In the genomic region with DNA sequence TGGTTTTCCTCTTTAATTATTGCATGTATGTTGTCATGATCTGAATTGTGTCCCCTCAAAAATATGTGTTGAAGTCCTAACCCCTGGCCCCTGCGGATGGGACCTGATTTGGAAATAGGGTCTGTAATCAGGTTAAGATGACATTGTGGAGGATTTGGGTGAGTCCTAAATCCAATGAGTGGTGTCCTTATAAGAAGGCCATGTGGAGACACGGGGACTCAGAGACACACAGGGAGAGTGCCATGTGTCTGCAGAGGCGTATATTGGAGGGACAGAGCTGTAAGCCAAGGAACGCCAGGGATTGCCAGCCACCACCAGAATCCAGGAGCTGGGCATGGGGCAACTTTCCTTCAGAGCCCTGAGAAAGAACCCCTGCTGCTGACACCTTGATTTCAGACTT, we compare ENCODE assay signal across 26 cellular contexts.
"Had no signal": no experiment of that assay in that cellular context is flagged by ENCODE, and none has a peak within 500 bp of the region (broad histone marks: within the 10 kb centered on the region; RNA-seq: fewer than 3 reads in every experiment).

No MANE protein-coding gene starts in this region.

- H3K27me3 Mint-ChIP-seq: stimulated activated naive CD8-positive, alpha-beta T cell treated with anti-CD3 and anti-CD28 coated beads, Interleukin-15, Interleukin-2, amounts not matched to agents 100 ng/mL and 50 ng/mL, for 24 hours had no signal

- ATAC-seq: left colon; left lung; lower lobe of right lung; naive thymus-derived CD8-positive, alpha-beta T cell; sciatic nerve; stimulated activated effector memory CD8-positive, alpha-beta T cell treated with anti-CD3 and anti-CD28 coated beads, Interleukin-12 subunit alpha, Interleukin-12 subunit beta, amount 100 ng/mL, for 72 hours; upper lobe of right lung had no signal

- H3K9me3 Mint-ChIP-seq: immature natural killer cell; naive thymus-derived CD8-positive, alpha-beta T cell; neural progenitor cell; stimulated activated naive CD8-positive, alpha-beta T cell treated with anti-CD3 and anti-CD28 coated beads, Interleukin-15, Interleukin-2, amounts not matched to agents 100 ng/mL and 50 ng/mL, for 24 hours had no signal

- H3K4me1 Mint-ChIP-seq: immature natural killer cell; stimulated activated effector memory CD8-positive, alpha-beta T cell treated with anti-CD3 and anti-CD28 coated beads, Interleukin-12 subunit alpha, Interleukin-12 subunit beta, amount 100 ng/mL, for 72 hours had no signal

- H3K9me3 ChIP-seq: left lung, lower lobe of right lung, ovary, right atrium auricular region, spleen, suprapubic skin, thoracic aorta, tibial artery, upper lobe of right lung had no signal

- H3K27ac Mint-ChIP-seq: immature natural killer cell; neural progenitor cell; progenitor cell of endocrine pancreas; stimulated activated effector memory CD8-positive, alpha-beta T cell treated with anti-CD3 and anti-CD28 coated beads, Interleukin-12 subunit alpha, Interleukin-12 subunit beta, amount 100 ng/mL, for 72 hours; stimulated activated naive CD8-positive, alpha-beta T cell treated with anti-CD3 and anti-CD28 coated beads, Interleukin-15, Interleukin-2, amounts not matched to agents 100 ng/mL and 50 ng/mL, for 24 hours had no signal

- DNase-seq: hippocampal formation; immature natural killer cell; kidney; left colon; left lung; lower lobe of right lung; mammary epithelial cell; mesenchymal stem cell; naive thymus-derived CD8-positive, alpha-beta T cell; ovary; small intestine; spleen; stimulated activated CD4-positive, alpha-beta T cell treated with anti-CD3 and anti-CD28 coated beads, Interleukin-4, amount 100 ng/mL, for 24 hours; stimulated activated naive CD4-positive, alpha-beta T cell; tibial artery; trophoblast cell; upper lobe of right lung had no signal

- H3K4me3 Mint-ChIP-seq: immature natural killer cell; naive thymus-derived CD8-positive, alpha-beta T cell; nephron; neural progenitor cell; stimulated activated effector memory CD8-positive, alpha-beta T cell treated with anti-CD3 and anti-CD28 coated beads, Interleukin-12 subunit alpha, Interleukin-12 subunit beta, amount 100 ng/mL, for 72 hours; stimulated activated naive CD8-positive, alpha-beta T cell treated with anti-CD3 and anti-CD28 coated beads, Interleukin-15, Interleukin-2, amounts not matched to agents 100 ng/mL and 50 ng/mL, for 24 hours had no signal

- H3K36me3 Mint-ChIP-seq: immature natural killer cell; naive thymus-derived CD8-positive, alpha-beta T cell; neural progenitor cell; stimulated activated effector memory CD8-positive, alpha-beta T cell treated with anti-CD3 and anti-CD28 coated beads, Interleukin-12 subunit alpha, Interleukin-12 subunit beta, amount 100 ng/mL, for 72 hours had no signal
